27 cellular contexts compared by ENCODE assay signal in genomic region chr3:79815478-79815877, GRCh38.
"Had no signal": no experiment of that assay in that cellular context is flagged by ENCODE, and none has a peak within 500 bp of the region (broad histone marks: within the 10 kb centered on the region; RNA-seq: fewer than 3 reads in every experiment).

No MANE protein-coding gene starts in this region.

- DNase-seq: colonic mucosa; cortex of kidney; dermis blood vessel endothelial cell; dorsolateral prefrontal cortex; effector CD4-positive, alpha-beta T cell; effector CD8-positive, alpha-beta T cell; effector memory CD4-positive, alpha-beta T cell; effector memory CD8-positive, alpha-beta T cell; endodermal cell; erythroblast; esophagus squamous epithelium; foreskin fibroblast; foreskin keratinocyte; foreskin melanocyte; gastrocnemius medialis; glutamatergic neuron; head of caudate nucleus; heart left ventricle; heart right ventricle had no signal

- H3K27ac ChIP-seq: colonic mucosa, coronary artery, dorsolateral prefrontal cortex, epithelial cell of prostate, esophagus muscularis mucosa, esophagus squamous epithelium, foreskin keratinocyte, gastrocnemius medialis, gastroesophageal sphincter, heart left ventricle, heart right ventricle had no signal

- H3K4me3 ChIP-seq: colonic mucosa, coronary artery, dorsolateral prefrontal cortex, esophagus muscularis mucosa, esophagus squamous epithelium, gastrocnemius medialis, gastroesophageal sphincter, heart left ventricle, heart right ventricle had no signal

- H3K4me1 ChIP-seq: colonic mucosa, esophagus muscularis mucosa, esophagus squamous epithelium, foreskin keratinocyte, gastrocnemius medialis, gastroesophageal sphincter, heart left ventricle, heart right ventricle had no signal

- FAIRE-seq: colon, endothelial cell of umbilical vein, frontal cortex had no signal

- H3K9me3 ChIP-seq: colonic mucosa, gastrocnemius medialis had no signal

- ATAC-seq: effector memory CD8-positive, alpha-beta T cell; esophagus mucosa; foreskin keratinocyte; gastrocnemius medialis; gastroesophageal sphincter; heart left ventricle; heart right ventricle had no signal

- H3K27me3 ChIP-seq: colonic mucosa, dorsolateral prefrontal cortex, esophagus muscularis mucosa, esophagus squamous epithelium, foreskin keratinocyte, gastrocnemius medialis, gastroesophageal sphincter, heart left ventricle, heart right ventricle had no signal

- H3K36me3 ChIP-seq: colonic mucosa, esophagus muscularis mucosa, esophagus squamous epithelium, gastrocnemius medialis, gastroesophageal sphincter, heart left ventricle, heart right ventricle had no signal
